Comparison of ENCODE assay signal across 12 cellular contexts in the genomic region with DNA sequence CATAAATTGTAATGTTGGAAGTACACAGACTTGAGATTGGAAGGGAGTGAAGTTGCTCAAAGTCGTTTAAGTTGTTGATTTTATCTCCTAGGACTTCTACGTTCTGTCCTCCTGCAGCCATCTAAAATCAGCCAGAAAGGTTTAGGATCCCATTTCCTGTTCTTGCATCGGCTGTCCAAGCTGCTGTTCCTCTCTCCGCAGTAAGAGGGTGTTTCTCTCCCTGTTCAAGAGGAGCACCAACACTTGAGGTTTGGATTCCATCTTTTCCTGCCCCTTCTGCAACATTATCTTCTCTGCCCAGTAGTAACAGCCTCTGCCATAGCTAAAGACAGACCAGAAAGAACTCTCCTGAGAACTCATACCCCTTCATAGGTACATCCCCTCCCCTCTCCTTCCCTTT.
A peak's percentile ranks its signal among the peaks of the same experiment; 100 is the strongest.
DNase-seq lines count a peak whose midpoint lies in the region; ATAC-seq, FAIRE-seq and TF ChIP-seq lines count a peak whose summit lies in the region.
"Had no signal": no experiment of that assay in that cellular context is flagged by ENCODE, and none has a peak within 500 bp of the region (broad histone marks: within the 10 kb centered on the region; RNA-seq: fewer than 3 reads in every experiment).

No MANE protein-coding gene starts in this region.

- H3K4me2 ChIP-seq in Karpas-422 (ENCODE audit: low read depth, low read length, poor library complexity, severe bottlenecking) (no peak overlapping the region), HepG2 (ENCODE audit: low read depth, low read length) (no peak overlapping the region)

- ATAC-seq in HepG2 (peak; percentile 52; the same call in 2 of the 3 replicates), GM18870 (IDR thresholded peaks at IDR 0.05; ENCODE audit: unreplicated experiment) (no peak)
- ATAC-seq in naive thymus-derived CD4-positive, alpha-beta T cell = no peak

- no peaks in the 10 kb centered on the region for H3K9me2 ChIP-seq in Karpas-422 (replicated peaks; ENCODE audit: insufficient read depth, low read length)

- H3K27me3 ChIP-seq in Karpas-422 (ENCODE audit: low read length) = no peaks in the 10 kb centered on the region
- peaks cover 3% of the 10 kb centered on the region for H3K27me3 ChIP-seq in bronchial epithelial cell (ENCODE audit: control insufficient read depth, insufficient read depth, low read length)
- no peaks in the 10 kb centered on the region for H3K27me3 ChIP-seq in HepG2 (ENCODE audit: control insufficient read depth in 1 of 2, insufficient read depth in 2 of 2, low read length in 2 of 2)
- no peaks in the 10 kb centered on the region for H3K27me3 ChIP-seq in naive thymus-derived CD4-positive, alpha-beta T cell (ENCODE audit: control insufficient read depth in 2 of 2, insufficient read depth in 2 of 2, low read length in 2 of 2)

- TF ChIP-seq EP300 in HepG2 (IDR thresholded peaks at IDR 0.05; ENCODE audit: low read depth in 2 of 2, low read length in 2 of 2) = no peak
- TF ChIP-seq EP300 in HepG2 (CRISPR knock-in tag; IDR thresholded peaks at IDR 0.05; ENCODE audit: borderline replicate concordance) = no peak

- no peak overlapping the region for H3K4me3 Mint-ChIP-seq in naive thymus-derived CD4-positive, alpha-beta T cell
- no peak overlapping the region for H3K4me3 Mint-ChIP-seq in activated CD4-positive, alpha-beta T cell treated with anti-CD3 and anti-CD28 coated beads, Interleukin-2, amount 10 ng/mL, durations not matched to agents 24 days and 14 days

- H3K4me3 ChIP-seq in Karpas-422 (ENCODE audit: low read length) = no peak overlapping the region
- H3K4me3 ChIP-seq in bronchial epithelial cell (ENCODE audit: low read depth, low read length) = no peak overlapping the region
- H3K4me3 ChIP-seq in HepG2 (replicated peaks in 1 of 3; ENCODE audit: insufficient read depth in 1 of 3, low read depth in 2 of 3, low read length in 3 of 3) = no peak overlapping the region
- H3K4me3 ChIP-seq in naive thymus-derived CD4-positive, alpha-beta T cell (ENCODE audit: low read length) = no peak overlapping the region

- POLR2A ChIA-PET in HepG2 (lab: Yijun Ruan, JAX) = no interaction called here
- POLR2A ChIA-PET in naive thymus-derived CD4-positive, alpha-beta T cell (lab: Charles Lee) = no interaction called here

- H3K36me3 ChIP-seq in Karpas-422 (ENCODE audit: insufficient read depth, low read length) (no peaks in the 10 kb centered on the region), bronchial epithelial cell (ENCODE audit: control insufficient read depth, insufficient read depth, low read length) (no peaks in the 10 kb centered on the region), HepG2 (replicated peaks in 1 of 2; ENCODE audit: control insufficient read depth in 1 of 2, insufficient read depth in 2 of 2, low read length in 2 of 2) (no peaks in the 10 kb centered on the region)
- no peaks in the 10 kb centered on the region for H3K36me3 ChIP-seq in naive thymus-derived CD4-positive, alpha-beta T cell (ENCODE audit: control insufficient read depth in 2 of 3, insufficient read depth in 3 of 3, low read length in 3 of 3)

- DNase-seq in AG08395 (ENCODE audit: low spot score) (peak; percentile 45), Karpas-422 (peak; percentile 46), bronchial epithelial cell (ENCODE audit: low read depth) (peak; percentile 38), HepG2 (ENCODE audit: low spot score) (no peak)
- no peak for DNase-seq in naive thymus-derived CD4-positive, alpha-beta T cell
- DNase-seq in activated CD4-positive, alpha-beta T cell treated with anti-CD3 and anti-CD28 coated beads, Interleukin-2, amount 10 ng/mL, durations not matched to agents 24 days and 14 days = no peak
- no peak for DNase-seq in activated naive CD4-positive, alpha-beta T cell treated with anti-CD3 and anti-CD28 coated beads, Interleukin-2, amount 50 U/mL, for 16 hours
- DNase-seq: activated T-cell treated with anti-CD3 and anti-CD28 coated beads, Interleukin-2, amount 50 U/mL, for 1 hour; EL had no signal

- intact Hi-C loops in HepG2 (cut with micrococcal nuclease; ENCODE audit: unreplicated experiment) = no loop called here
- intact Hi-C loops in naive thymus-derived CD4-positive, alpha-beta T cell (cut with micrococcal nuclease) = no loop called here
- intact Hi-C loops in activated CD4-positive, alpha-beta T cell treated with anti-CD3 and anti-CD28 coated beads, Interleukin-2, amount 10 ng/mL, durations not matched to agents 24 days and 14 days (cut with micrococcal nuclease) = no loop called here

- no peak overlapping the region for H3K27ac Mint-ChIP-seq in naive thymus-derived CD4-positive, alpha-beta T cell
- no peak overlapping the region for H3K27ac Mint-ChIP-seq in activated CD4-positive, alpha-beta T cell treated with anti-CD3 and anti-CD28 coated beads, Interleukin-2, amount 10 ng/mL, durations not matched to agents 24 days and 14 days

- BruUV-seq in HepG2 (replicated peaks; lab: Mats Ljungman, UMichigan) = no TSS peak

- WGBS in HepG2 (ENCODE audit: low lambda C conversion rate) = 15% methylated on average over 4 of the region's 4 CpGs

- no peak for TF ChIP-seq POLR2A in HepG2 (IDR thresholded peaks at IDR 0.05; ENCODE audit: insufficient read depth in 1 of 2, low read depth in 2 of 2, low read length in 2 of 2)

- H3K27ac ChIP-seq in Karpas-422 (ENCODE audit: low read length) = no peak overlapping the region
- H3K27ac ChIP-seq in HepG2 (ENCODE audit: extremely low read length, insufficient read depth, low read length) = no peak overlapping the region
- H3K27ac ChIP-seq in naive thymus-derived CD4-positive, alpha-beta T cell (ENCODE audit: low read depth, low read length) = no peak overlapping the region
- H3K27ac ChIP-seq: epithelial cell of prostate had no signal

- H4K20me1 ChIP-seq in Karpas-422 (ENCODE audit: insufficient read depth, low read depth, low read length) (no peaks in the 10 kb centered on the region), HepG2 (ENCODE audit: insufficient read depth, low read length) (no peaks in the 10 kb centered on the region)

- in situ Hi-C loops in HepG2 (cut with HindIII; ENCODE audit: extremely low pct_ligation_motif_present, low pct_unique_long_range_greater_than_20kb) = no loop called here

- FAIRE-seq in bronchial epithelial cell (lab: Jason Lieb, UNC) (no peak), HepG2 (lab: Jason Lieb, UNC) (peak; percentile 21)
- FAIRE-seq: RCC 7860 had no signal

- no peak for TF ChIP-seq RAD21 in HepG2 (CRISPR knock-in tag; IDR thresholded peaks at IDR 0.05)

- TF ChIP-seq CTCF in bronchial epithelial cell (IDR thresholded peaks at IDR 0.05; ENCODE audit: insufficient read depth, low read length, severe bottlenecking) = peak; percentile 49
- peak; percentile 39 for TF ChIP-seq CTCF in HepG2 (CRISPR knock-in tag; IDR thresholded peaks at IDR 0.05)

- H3K9me3 Mint-ChIP-seq in naive thymus-derived CD4-positive, alpha-beta T cell = peaks cover 0 to 8% (median 0%) of the 10 kb centered on the region in 11 donors
- peaks cover 4% of the 10 kb centered on the region for H3K9me3 Mint-ChIP-seq in activated CD4-positive, alpha-beta T cell treated with anti-CD3 and anti-CD28 coated beads, Interleukin-2, amount 10 ng/mL, durations not matched to agents 24 days and 14 days

- no peaks in the 10 kb centered on the region for H3K79me2 ChIP-seq in Karpas-422 (ENCODE audit: low read length)
- H3K79me2 ChIP-seq in HepG2 (ENCODE audit: insufficient read depth, low read length) = no peaks in the 10 kb centered on the region

- no peak overlapping the region for H3K9ac ChIP-seq in Karpas-422 (ENCODE audit: low read length)
- H3K9ac ChIP-seq in HepG2 (ENCODE audit: insufficient read depth, low read depth, low read length) = no peak overlapping the region

- H3K36me3 Mint-ChIP-seq in naive thymus-derived CD4-positive, alpha-beta T cell = peaks cover 0 to 7% (median 0%) of the 10 kb centered on the region in 5 donors
- no peaks in the 10 kb centered on the region for H3K36me3 Mint-ChIP-seq in activated CD4-positive, alpha-beta T cell treated with anti-CD3 and anti-CD28 coated beads, Interleukin-2, amount 10 ng/mL, durations not matched to agents 24 days and 14 days (ENCODE audit: low read depth)

- no peak overlapping the region for H2AFZ ChIP-seq in Karpas-422 (ENCODE audit: low read length)
- no peak overlapping the region for H2AFZ ChIP-seq in HepG2 (ENCODE audit: low read length)

- CTCF ChIA-PET in HepG2 (lab: Yijun Ruan, JAX; ENCODE audit: low intra/inter-chr PET ratio, low total read pairs) = no interaction called here
- CTCF ChIA-PET in naive thymus-derived CD4-positive, alpha-beta T cell (lab: Charles Lee) = no interaction called here

- H3K4me1 Mint-ChIP-seq in naive thymus-derived CD4-positive, alpha-beta T cell = peaks cover 0 to 15% (median 0%) of the 10 kb centered on the region in 7 donors
- H3K4me1 Mint-ChIP-seq in activated CD4-positive, alpha-beta T cell treated with anti-CD3 and anti-CD28 coated beads, Interleukin-2, amount 10 ng/mL, durations not matched to agents 24 days and 14 days = peaks cover 16% of the 10 kb centered on the region

- H3K4me1 ChIP-seq in Karpas-422 (ENCODE audit: low read length) (no peaks in the 10 kb centered on the region), HepG2 (ENCODE audit: insufficient read depth, low read length) (no peaks in the 10 kb centered on the region)
- H3K4me1 ChIP-seq in naive thymus-derived CD4-positive, alpha-beta T cell (ENCODE audit: control insufficient read depth in 2 of 2, insufficient read depth in 2 of 2, low read length in 2 of 2) = no peaks in the 10 kb centered on the region

- H3K9me3 ChIP-seq in Karpas-422 (ENCODE audit: low read length) = no peaks in the 10 kb centered on the region
- no peaks in the 10 kb centered on the region for H3K9me3 ChIP-seq in HepG2 (ENCODE audit: low read length)
- H3K9me3 ChIP-seq in naive thymus-derived CD4-positive, alpha-beta T cell (ENCODE audit: control insufficient read depth in 2 of 3, low read length in 3 of 3) = no peaks in the 10 kb centered on the region

- peaks cover 5 to 24% (median 11%) of the 10 kb centered on the region in 5 donors for H3K27me3 Mint-ChIP-seq in naive thymus-derived CD4-positive, alpha-beta T cell
- H3K27me3 Mint-ChIP-seq in activated CD4-positive, alpha-beta T cell treated with anti-CD3 and anti-CD28 coated beads, Interleukin-2, amount 10 ng/mL, durations not matched to agents 24 days and 14 days = peaks cover 12% of the 10 kb centered on the region

TF ChIP-seq in HepG2, 621 proteins besides CTCF, POLR2A, EP300 and RAD21:
- peak; percentile 25; the same call in 1 of the 2 replicates for TF ChIP-seq STAG1 (CRISPR knock-in tag; IDR thresholded peaks at IDR 0.05)
- no peak for TF ChIP-seq ZNF160 (CRISPR knock-in tag; IDR thresholded peaks at IDR 0.05)
- no peak for TF ChIP-seq NFATC3 (CRISPR knock-in tag; IDR thresholded peaks at IDR 0.05)
- TF ChIP-seq MXI1 (IDR thresholded peaks at IDR 0.05; ENCODE audit: borderline replicate concordance, low read depth, low read length) = no peak
- no peak for TF ChIP-seq EED (CRISPR knock-in tag; IDR thresholded peaks at IDR 0.05)
- TF ChIP-seq ZNF205 (CRISPR knock-in tag; IDR thresholded peaks at IDR 0.05) = no peak
- peak; percentile 19; the same call in 1 of the 2 replicates for TF ChIP-seq SMC3 (IDR thresholded peaks at IDR 0.05; ENCODE audit: low read length)

Comparison
In these comparisons a context has a peak if more than half of its experiments do, and no peak if none do; other contexts are left out.
1. DNase-seq: peak in AG08395 (single experiment), Karpas-422 (single experiment) and bronchial epithelial cell (single experiment); none in HepG2 (single experiment), naive thymus-derived CD4-positive, alpha-beta T cell (0 of 9), activated CD4-positive, alpha-beta T cell treated with anti-CD3 and anti-CD28 coated beads, Interleukin-2, amount 10 ng/mL, durations not matched to agents 24 days and 14 days (single experiment) and activated naive CD4-positive, alpha-beta T cell treated with anti-CD3 and anti-CD28 coated beads, Interleukin-2, amount 50 U/mL, for 16 hours (single experiment).